Comparison of ENCODE assay signal across 13 cellular contexts in genomic region chr2:152874955-152875354, GRCh38.
"Had no signal": no experiment of that assay in that cellular context is flagged by ENCODE, and none has a peak within 500 bp of the region (broad histone marks: within the 10 kb centered on the region; RNA-seq: fewer than 3 reads in every experiment).

No MANE protein-coding gene starts in this region.

- H3K27me3 Mint-ChIP-seq: activated T-cell treated with anti-CD3 and anti-CD28 coated beads, Interleukin-2, amount 50 U/mL, for 24 hours had no signal

- H3K9me3 Mint-ChIP-seq: activated naive CD4-positive, alpha-beta T cell treated with anti-CD3 and anti-CD28 coated beads, Interleukin-2, amount 50 U/mL, for 72 hours; activated T-cell treated with anti-CD3 and anti-CD28 coated beads, Interleukin-2, amount 50 U/mL, for 24 hours; neural progenitor cell had no signal

- H3K36me3 Mint-ChIP-seq: activated naive CD4-positive, alpha-beta T cell treated with anti-CD3 and anti-CD28 coated beads, Interleukin-2, amount 50 U/mL, for 72 hours; neural progenitor cell had no signal

- H3K4me2 ChIP-seq: neural progenitor cell had no signal

- H3K4me3 Mint-ChIP-seq: activated T-cell treated with anti-CD3 and anti-CD28 coated beads, Interleukin-2, amount 50 U/mL, for 24 hours; neural progenitor cell had no signal

- H3K36me3 ChIP-seq: gastroesophageal sphincter, neural progenitor cell, pancreas, stomach, thoracic aorta had no signal

- FAIRE-seq: kidney, pancreas had no signal

- H3K4me1 ChIP-seq: gastroesophageal sphincter, neural progenitor cell, pancreas had no signal

- ATAC-seq: activated CD4-positive, CD25-positive, alpha-beta regulatory T cell treated with anti-CD3 and anti-CD28 coated beads, Interleukin-2, amount 50 U/mL, for 24 hours; activated naive CD4-positive, alpha-beta T cell treated with anti-CD3 and anti-CD28 coated beads, Interleukin-2, amount 50 U/mL, for 72 hours; gastroesophageal sphincter had no signal

- H3K27me3 ChIP-seq: dorsolateral prefrontal cortex, gastroesophageal sphincter, neural progenitor cell, pancreas, stomach had no signal

- DNase-seq: activated effector memory CD4-positive, alpha-beta T cell treated with anti-CD3 and anti-CD28 coated beads, Interleukin-2, amount 50 U/mL, for 16 hours; activated T-cell treated with anti-CD3 and anti-CD28 coated beads, Interleukin-2, amount 50 U/mL, for 24 hours; amygdala; dorsolateral prefrontal cortex; kidney; pancreas; stomach had no signal

- H3K27ac ChIP-seq: dorsolateral prefrontal cortex, neural progenitor cell, pancreas, stomach, thoracic aorta had no signal

- H3K9ac ChIP-seq: neural progenitor cell had no signal

- H3K9me3 ChIP-seq: gastroesophageal sphincter, pancreas, stomach, thoracic aorta had no signal

- H3K4me3 ChIP-seq: dorsolateral prefrontal cortex, gastroesophageal sphincter, neural progenitor cell, pancreas, skin epidermis, stomach, thoracic aorta had no signal

- H3K27ac Mint-ChIP-seq: activated naive CD4-positive, alpha-beta T cell treated with anti-CD3 and anti-CD28 coated beads, Interleukin-2, amount 50 U/mL, for 72 hours; activated T-cell treated with anti-CD3 and anti-CD28 coated beads, Interleukin-2, amount 50 U/mL, for 24 hours; neural progenitor cell had no signal
